13 cellular contexts compared by ENCODE assay signal in the genomic region with DNA sequence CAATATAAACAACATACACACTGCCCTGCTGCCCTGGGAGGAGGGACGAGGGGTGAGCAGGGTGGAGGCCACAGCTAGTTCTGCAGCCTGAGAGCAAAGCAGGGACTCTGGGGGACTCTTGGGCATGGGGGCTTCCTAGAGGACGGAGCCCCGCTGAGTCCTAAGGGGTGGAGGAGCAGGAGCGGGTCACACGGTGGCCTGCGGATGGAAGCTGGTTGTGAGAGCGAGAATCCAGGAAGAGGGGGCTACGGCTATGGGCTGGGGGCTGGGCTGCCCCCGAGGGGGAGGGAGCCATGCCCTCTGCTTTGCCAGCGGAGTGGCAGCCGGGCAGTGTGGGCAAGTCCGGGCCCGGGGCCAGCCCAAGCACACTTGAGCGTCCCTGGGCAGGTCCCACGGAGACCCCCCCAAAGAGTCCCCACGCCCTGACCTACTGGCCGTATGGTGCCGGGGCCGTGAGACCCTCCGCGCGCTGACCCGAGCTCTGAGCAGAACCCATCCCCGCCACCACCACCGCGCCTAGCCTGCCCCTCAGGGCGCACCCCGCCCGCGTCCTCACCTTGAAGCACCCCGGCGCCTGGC. TPM values are rescaled to one million over a fixed set of nuclear protein-coding genes. Genes with fewer than 3 reads are reported as not detected.
A peak's percentile ranks its signal among the peaks of the same experiment; 100 is the strongest.
DNase-seq lines count a peak whose midpoint lies in the region; ATAC-seq and TF ChIP-seq lines count a peak whose summit lies in the region.
"Had no signal": no experiment of that assay in that cellular context is flagged by ENCODE, and none has a peak within 500 bp of the region (broad histone marks: within the 10 kb centered on the region; RNA-seq: fewer than 3 reads in every experiment).

No MANE protein-coding gene starts in this region.

- DNase-seq in Peyer's patch: no peak
- DNase-seq in esophagus squamous epithelium (lab: John Stamatoyannopoulos, UW): no peak
- no peak for DNase-seq in tibial artery
- no peak for DNase-seq in COR-L47 (lab: John Stamatoyannopoulos, UW)
- no peak for DNase-seq in DMS153 (lab: John Stamatoyannopoulos, UW)
- DNase-seq in T-helper 2 cell treated with Interferon-gamma antibody and Interleukin-4, amounts not matched to agents 5 μg/mL and 100 μg/mL, for 36 hours (ENCODE audit: low spot score): no peak
- DNase-seq: activated CD4-positive, alpha-beta T cell treated with anti-CD3 and anti-CD28 coated beads for 48 hours; activated naive CD8-positive, alpha-beta T cell treated with anti-CD3 and anti-CD28 coated beads, Interleukin-2, amount 10 ng/mL, durations not matched to agents 7 days and 5 days; GF-D8; naive B cell; SHP77 had no signal

- H3K9me3 Mint-ChIP-seq in T-helper 2 cell treated with Interferon-gamma antibody and Interleukin-4, amounts not matched to agents 5 μg/mL and 100 μg/mL, for 36 hours: no peaks in the 10 kb centered on the region
- H3K9me3 Mint-ChIP-seq: activated naive CD8-positive, alpha-beta T cell treated with anti-CD3 and anti-CD28 coated beads, Interleukin-2, amount 10 ng/mL, durations not matched to agents 7 days and 5 days; naive B cell had no signal

- no peak for TF ChIP-seq POLR2A in Peyer's patch (IDR thresholded peaks at IDR 0.05)
- no peak for TF ChIP-seq POLR2A in esophagus squamous epithelium (IDR thresholded peaks at IDR 0.05)

- peaks cover 2% of the 10 kb centered on the region for H3K4me1 Mint-ChIP-seq in T-helper 2 cell treated with Interferon-gamma antibody and Interleukin-4, amounts not matched to agents 5 μg/mL and 100 μg/mL, for 36 hours (ENCODE audit: low read depth)

- no peak for ATAC-seq in HG03442 (IDR thresholded peaks at IDR 0.05; ENCODE audit: unreplicated experiment)

- H3K36me3 Mint-ChIP-seq in T-helper 2 cell treated with Interferon-gamma antibody and Interleukin-4, amounts not matched to agents 5 μg/mL and 100 μg/mL, for 36 hours (ENCODE audit: low read depth): no peaks in the 10 kb centered on the region
- H3K36me3 Mint-ChIP-seq: activated naive CD8-positive, alpha-beta T cell treated with anti-CD3 and anti-CD28 coated beads, Interleukin-2, amount 10 ng/mL, durations not matched to agents 7 days and 5 days; naive B cell had no signal

- no peak overlapping the region for H3K27ac Mint-ChIP-seq in T-helper 2 cell treated with Interferon-gamma antibody and Interleukin-4, amounts not matched to agents 5 μg/mL and 100 μg/mL, for 36 hours
- H3K27ac Mint-ChIP-seq: activated naive CD8-positive, alpha-beta T cell treated with anti-CD3 and anti-CD28 coated beads, Interleukin-2, amount 10 ng/mL, durations not matched to agents 7 days and 5 days; naive B cell had no signal

- H3K27me3 ChIP-seq in Peyer's patch (no peaks in the 10 kb centered on the region), esophagus squamous epithelium (peaks cover 0 to 63% (median 5%) of the 10 kb centered on the region in 4 donors), muscle layer of duodenum (ENCODE audit: low read depth, low read length) (no peaks in the 10 kb centered on the region), tibial artery (no peaks in the 10 kb centered on the region)

- intact Hi-C loops in esophagus squamous epithelium (cut with DNase I): no loop called here
- intact Hi-C loops in tibial artery (cut with DNase I; ENCODE audit: low total_unique reads): no loop called here

- peak overlapping the region; percentile 36 to 84 (median 70) for H3K27ac ChIP-seq in Peyer's patch
- H3K27ac ChIP-seq in esophagus squamous epithelium: peak overlapping the region; percentile 80 to 95 (median 88)
- peak overlapping the region; percentile 76 for H3K27ac ChIP-seq in muscle layer of duodenum (ENCODE audit: low read length)
- H3K27ac ChIP-seq in tibial artery: peak overlapping the region; percentile 82 to 90

- H3K4me1 ChIP-seq in Peyer's patch (peaks cover 0 to 33% (median 0%) of the 10 kb centered on the region in 4 donors), esophagus squamous epithelium (peaks cover 18 to 57% (median 31%) of the 10 kb centered on the region in 3 donors), muscle layer of duodenum (ENCODE audit: control insufficient read depth in 1 of 2, insufficient read depth in 2 of 2, low read length in 2 of 2) (peaks cover 16 to 51% of the 10 kb centered on the region in 2 donors), tibial artery (peaks cover 0 to 62% (median 51%) of the 10 kb centered on the region in 4 donors)

- 2 to 5% methylated on average over 6 to 12 of the region's 32 CpGs for WGBS in esophagus squamous epithelium, 2 donors

- H3K4me3 ChIP-seq in Peyer's patch (peak overlapping the region; percentile 24 to 57 (median 38)), esophagus squamous epithelium (peak overlapping the region; percentile 27 to 77 (median 52)), muscle layer of duodenum (ENCODE audit: low read depth in 1 of 2, low read length in 2 of 2) (peak overlapping the region; percentile 57 to 75), tibial artery (peak overlapping the region; percentile 61 to 84)

- H3K27me3 Mint-ChIP-seq in T-helper 2 cell treated with Interferon-gamma antibody and Interleukin-4, amounts not matched to agents 5 μg/mL and 100 μg/mL, for 36 hours (ENCODE audit: low read depth): peaks cover 54% of the 10 kb centered on the region

- TF ChIP-seq CTCF in Peyer's patch (IDR thresholded peaks at IDR 0.05) (no peak), esophagus squamous epithelium (IDR thresholded peaks at IDR 0.05) (no peak), tibial artery (IDR thresholded peaks at IDR 0.05) (no peak)

- H3K36me3 ChIP-seq in Peyer's patch (no peaks in the 10 kb centered on the region), esophagus squamous epithelium (no peaks in the 10 kb centered on the region), muscle layer of duodenum (ENCODE audit: control insufficient read depth in 1 of 2, insufficient read depth in 2 of 2, low read length in 2 of 2) (no peaks in the 10 kb centered on the region), tibial artery (no peaks in the 10 kb centered on the region)

- H3K9me3 ChIP-seq in Peyer's patch: no peaks in the 10 kb centered on the region
- no peaks in the 10 kb centered on the region for H3K9me3 ChIP-seq in esophagus squamous epithelium
- no peaks in the 10 kb centered on the region for H3K9me3 ChIP-seq in muscle layer of duodenum (ENCODE audit: control insufficient read depth in 1 of 2, low read length in 2 of 2)
- H3K9me3 ChIP-seq in tibial artery: no peaks in the 10 kb centered on the region

- no peak overlapping the region for H3K4me3 Mint-ChIP-seq in T-helper 2 cell treated with Interferon-gamma antibody and Interleukin-4, amounts not matched to agents 5 μg/mL and 100 μg/mL, for 36 hours
- H3K4me3 Mint-ChIP-seq: activated naive CD8-positive, alpha-beta T cell treated with anti-CD3 and anti-CD28 coated beads, Interleukin-2, amount 10 ng/mL, durations not matched to agents 7 days and 5 days had no signal

RNA-seq across cellular contexts. Expression of gene ADAM33, which starts 0.4 kb away (rescaled TPM):
- total RNA-seq in Peyer's patch: 100 to 1,000 TPM in 1 of 4 donors, 10 to 100 TPM in 2, 1 to 10 TPM in 1; 5.6 to 175 (median 23.3) TPM
- total RNA-seq in esophagus squamous epithelium: 10 to 100 TPM in 1 of 4 donors, 1 to 10 TPM in 3; 2.4 to 27.7 (median 6.4) TPM
- total RNA-seq: activated naive CD8-positive, alpha-beta T cell treated with anti-CD3 and anti-CD28 coated beads, Interleukin-2, amount 10 ng/mL, durations not matched to agents 7 days and 5 days had no signal

RNA-seq across cellular contexts. Expression of gene GFRA4, which starts 18.2 kb away (rescaled TPM):
- total RNA-seq in Peyer's patch: not detected
- total RNA-seq in esophagus squamous epithelium: not detected
- total RNA-seq: activated naive CD8-positive, alpha-beta T cell treated with anti-CD3 and anti-CD28 coated beads, Interleukin-2, amount 10 ng/mL, durations not matched to agents 7 days and 5 days had no signal

RNA-seq across cellular contexts. Expression of gene SIGLEC1, which starts 31.0 kb away (rescaled TPM):
- total RNA-seq in Peyer's patch: 10 to 100 TPM in 2 of 4 donors, 1 to 10 TPM in 2; 2.3 to 10.7 (median 7.8) TPM
- 1 to 10 TPM in 2 of 4 donors, under 1 TPM in 2; 0.11 to 6.9 (median 1.8) TPM for total RNA-seq in esophagus squamous epithelium

RNA-seq across cellular contexts. Expression of gene HSPA12B, which starts 51.0 kb away (rescaled TPM):
- total RNA-seq in Peyer's patch (1 to 10 TPM; 1.2 to 4.3 (median 2.3) TPM), esophagus squamous epithelium (1 to 10 TPM in 2 of 4 donors, under 1 TPM in 2; 0.64 to 4.6 (median 1.8) TPM)
- total RNA-seq: activated naive CD8-positive, alpha-beta T cell treated with anti-CD3 and anti-CD28 coated beads, Interleukin-2, amount 10 ng/mL, durations not matched to agents 7 days and 5 days had no signal
